10 cellular contexts compared by ENCODE assay signal in genomic region chr12:50246159-50246865, GRCh38. TPM values are rescaled to one million over a fixed set of nuclear protein-coding genes. Genes with fewer than 3 reads are reported as not detected.
DNase-seq lines count a peak whose midpoint lies in the region; ATAC-seq and TF ChIP-seq lines count a peak whose summit lies in the region.
"Had no signal": no experiment of that assay in that cellular context is flagged by ENCODE, and none has a peak within 500 bp of the region (broad histone marks: within the 10 kb centered on the region; RNA-seq: fewer than 3 reads in every experiment).

No MANE protein-coding gene starts in this region.

- no peak overlapping the region for H3K4me3 Mint-ChIP-seq in activated CD8-positive, alpha-beta memory T cell treated with anti-CD3 and anti-CD28 coated beads, Interleukin-2, amount 10 ng/mL, durations not matched to agents 7 days and 5 days
- peak overlapping the region; percentile 49 for H3K4me3 Mint-ChIP-seq in activated T-helper 2 cell treated with anti-CD3 and anti-CD28 coated beads, Interferon-gamma antibody, Interleukin-2, Interleukin-4, amounts not matched to agents 10 μg/mL and 5 μg/mL and 100 μg/mL, durations not matched to agents 14 hours and 24 hours and 36 hours (ENCODE audit: low read depth)
- no peak overlapping the region for H3K4me3 Mint-ChIP-seq in neural progenitor cell

- no peak for TF ChIP-seq CTCF in left lung (IDR thresholded peaks at IDR 0.05)
- TF ChIP-seq CTCF in tibial artery (IDR thresholded peaks at IDR 0.05) = no peak
- no peak for TF ChIP-seq CTCF in neural progenitor cell (IDR thresholded peaks at IDR 0.05)
- TF ChIP-seq CTCF in GM20000 (IDR thresholded peaks at IDR 0.05; ENCODE audit: extremely low read depth, missing control alignments) = no peak

- no peaks in the 10 kb centered on the region for H3K9me3 Mint-ChIP-seq in activated CD8-positive, alpha-beta memory T cell treated with anti-CD3 and anti-CD28 coated beads, Interleukin-2, amount 10 ng/mL, durations not matched to agents 7 days and 5 days (ENCODE audit: low read depth)
- no peaks in the 10 kb centered on the region for H3K9me3 Mint-ChIP-seq in activated T-helper 2 cell treated with anti-CD3 and anti-CD28 coated beads, Interferon-gamma antibody, Interleukin-2, Interleukin-4, amounts not matched to agents 10 μg/mL and 5 μg/mL and 100 μg/mL, durations not matched to agents 14 hours and 24 hours and 36 hours
- H3K9me3 Mint-ChIP-seq in neural progenitor cell = no peaks in the 10 kb centered on the region

- no peaks in the 10 kb centered on the region for H3K27me3 Mint-ChIP-seq in activated CD8-positive, alpha-beta memory T cell treated with anti-CD3 and anti-CD28 coated beads, Interleukin-2, amount 10 ng/mL, durations not matched to agents 7 days and 5 days
- H3K27me3 Mint-ChIP-seq in activated T-helper 2 cell treated with anti-CD3 and anti-CD28 coated beads, Interferon-gamma antibody, Interleukin-2, Interleukin-4, amounts not matched to agents 10 μg/mL and 5 μg/mL and 100 μg/mL, durations not matched to agents 14 hours and 24 hours and 36 hours (ENCODE audit: low read depth) = no peaks in the 10 kb centered on the region
- H3K27me3 Mint-ChIP-seq in neural progenitor cell (ENCODE audit: insufficient read depth, low read depth) = no peaks in the 10 kb centered on the region

- no peak overlapping the region for H3K9ac ChIP-seq in neural progenitor cell

- H3K9me3 ChIP-seq in left lung (no peaks in the 10 kb centered on the region), tibial artery (no peaks in the 10 kb centered on the region), neural progenitor cell (ENCODE audit: low read depth) (no peaks in the 10 kb centered on the region)
- H3K9me3 ChIP-seq: testis had no signal

- no peak overlapping the region for H3K4me2 ChIP-seq in neural progenitor cell

- no peaks in the 10 kb centered on the region for H3K27me3 ChIP-seq in left lung
- no peaks in the 10 kb centered on the region for H3K27me3 ChIP-seq in tibial artery
- H3K27me3 ChIP-seq in neural progenitor cell = no peaks in the 10 kb centered on the region
- H3K27me3 ChIP-seq: testis had no signal

- DNase-seq in activated CD8-positive, alpha-beta memory T cell treated with anti-CD3 and anti-CD28 coated beads, Interleukin-2, amount 10 ng/mL, durations not matched to agents 7 days and 5 days = no peak
- no peak for DNase-seq in activated CD8-positive, alpha-beta memory T cell treated with anti-CD3 and anti-CD28 coated beads, Interleukin-2, amount 50 U/mL, for 4 hours
- DNase-seq in activated T-helper 2 cell treated with anti-CD3 and anti-CD28 coated beads, Interferon-gamma antibody, Interleukin-2, Interleukin-4, amounts not matched to agents 10 μg/mL and 5 μg/mL and 100 μg/mL, durations not matched to agents 14 hours and 24 hours and 36 hours (ENCODE audit: low spot score) = no peak
- DNase-seq in left lung = no peak
- DNase-seq in tibial artery = no peak
- DNase-seq in neural progenitor cell (ENCODE audit: low spot score) = no peak
- no peak for DNase-seq in GM20000 (ENCODE audit: low spot score)
- DNase-seq: NCI-H69 had no signal

- H3K4me1 ChIP-seq in left lung (peaks cover 24 to 27% of the 10 kb centered on the region in 2 donors), tibial artery (peaks cover 0 to 92% (median 66%) of the 10 kb centered on the region in 4 donors), neural progenitor cell (no peaks in the 10 kb centered on the region)

- H3K4me3 ChIP-seq in left lung (no peak overlapping the region), tibial artery (no peak overlapping the region), neural progenitor cell (no peak overlapping the region)
- H3K4me3 ChIP-seq: testis had no signal

- H4K20me1 ChIP-seq in neural progenitor cell (ENCODE audit: low read depth) = no peaks in the 10 kb centered on the region

- ATAC-seq in activated CD8-positive, alpha-beta memory T cell treated with anti-CD3 and anti-CD28 coated beads, Interleukin-2, amount 10 ng/mL, durations not matched to agents 7 days and 5 days = no peak
- ATAC-seq in left lung (no peak), GM21576 (IDR thresholded peaks at IDR 0.05; ENCODE audit: unreplicated experiment) (no peak)

- intact Hi-C loops in activated T-helper 2 cell treated with anti-CD3 and anti-CD28 coated beads, Interferon-gamma antibody, Interleukin-2, Interleukin-4, amounts not matched to agents 10 μg/mL and 5 μg/mL and 100 μg/mL, durations not matched to agents 14 hours and 24 hours and 36 hours (cut with micrococcal nuclease) = loop anchor here (10.0 kb wide), 1 partner anchor 288 kb away; no protein-coding TSS in a partner anchor
- intact Hi-C loops in left lung (cut with DNase I) (no loop called here), tibial artery (cut with DNase I; ENCODE audit: low total_unique reads) (no loop called here)

- H3F3A ChIP-seq in neural progenitor cell (ENCODE audit: low read depth) = no peaks in the 10 kb centered on the region

- peak overlapping the region; percentile 62 for H3K27ac Mint-ChIP-seq in activated CD8-positive, alpha-beta memory T cell treated with anti-CD3 and anti-CD28 coated beads, Interleukin-2, amount 10 ng/mL, durations not matched to agents 7 days and 5 days
- peak overlapping the region; percentile 85 for H3K27ac Mint-ChIP-seq in activated T-helper 2 cell treated with anti-CD3 and anti-CD28 coated beads, Interferon-gamma antibody, Interleukin-2, Interleukin-4, amounts not matched to agents 10 μg/mL and 5 μg/mL and 100 μg/mL, durations not matched to agents 14 hours and 24 hours and 36 hours
- no peak overlapping the region for H3K27ac Mint-ChIP-seq in neural progenitor cell

- peaks cover 52% of the 10 kb centered on the region for H3K4me1 Mint-ChIP-seq in activated CD8-positive, alpha-beta memory T cell treated with anti-CD3 and anti-CD28 coated beads, Interleukin-2, amount 10 ng/mL, durations not matched to agents 7 days and 5 days
- H3K4me1 Mint-ChIP-seq in activated T-helper 2 cell treated with anti-CD3 and anti-CD28 coated beads, Interferon-gamma antibody, Interleukin-2, Interleukin-4, amounts not matched to agents 10 μg/mL and 5 μg/mL and 100 μg/mL, durations not matched to agents 14 hours and 24 hours and 36 hours (ENCODE audit: low read depth) = peaks cover 64% of the 10 kb centered on the region
- H3K4me1 Mint-ChIP-seq in neural progenitor cell = no peaks in the 10 kb centered on the region

- H2AFZ ChIP-seq in neural progenitor cell (replicated peaks) = no peak overlapping the region

- peaks cover 19% of the 10 kb centered on the region for H3K36me3 Mint-ChIP-seq in activated CD8-positive, alpha-beta memory T cell treated with anti-CD3 and anti-CD28 coated beads, Interleukin-2, amount 10 ng/mL, durations not matched to agents 7 days and 5 days
- peaks cover 67% of the 10 kb centered on the region for H3K36me3 Mint-ChIP-seq in activated T-helper 2 cell treated with anti-CD3 and anti-CD28 coated beads, Interferon-gamma antibody, Interleukin-2, Interleukin-4, amounts not matched to agents 10 μg/mL and 5 μg/mL and 100 μg/mL, durations not matched to agents 14 hours and 24 hours and 36 hours (ENCODE audit: low read depth)
- H3K36me3 Mint-ChIP-seq in neural progenitor cell = no peaks in the 10 kb centered on the region

- no peaks in the 10 kb centered on the region for H3K79me2 ChIP-seq in neural progenitor cell (ENCODE audit: low read depth)

- H3K36me3 ChIP-seq in left lung (peaks cover 0 to 6% of the 10 kb centered on the region in 2 donors), tibial artery (peaks cover 0 to 13% (median 0%) of the 10 kb centered on the region in 3 donors), neural progenitor cell (no peaks in the 10 kb centered on the region)

- CTCF ChIA-PET in activated CD8-positive, alpha-beta memory T cell treated with anti-CD3 and anti-CD28 coated beads, Interleukin-2, amount 10 ng/mL, durations not matched to agents 7 days and 5 days (lab: Charles Lee) = interaction anchor here (0.9 to 2.1 kb wide), 8 partner anchors 13 to 301 kb away, joined by 3 to 14 read pairs (median 4); partner anchors contain the start of genes CERS5 and LIMA1

- H3K27ac ChIP-seq in left lung (peak overlapping the region; percentile 70 to 81), tibial artery (peak overlapping the region; percentile 70 to 75), neural progenitor cell (no peak overlapping the region)

RNA-seq across cellular contexts. Expression of gene LIMA1, which starts 37.0 kb away (rescaled TPM):
- 10 to 100 TPM; 36.4 to 64.2 TPM for total RNA-seq in activated CD8-positive, alpha-beta memory T cell treated with anti-CD3 and anti-CD28 coated beads, Interleukin-2, amount 10 ng/mL, durations not matched to agents 7 days and 5 days
- total RNA-seq in activated T-helper 2 cell treated with anti-CD3 and anti-CD28 coated beads, Interferon-gamma antibody, Interleukin-2, Interleukin-4, amounts not matched to agents 10 μg/mL and 5 μg/mL and 100 μg/mL, durations not matched to agents 14 hours and 24 hours and 36 hours = 331 and 333 TPM in 2 replicates
- 10 to 100 TPM; 82.3 to 84.1 TPM for total RNA-seq in left lung
- 19.1 and 25.0 TPM in 2 replicates for total RNA-seq in neural progenitor cell (ENCODE audit: low replicate concordance)
